In the genomic region with DNA sequence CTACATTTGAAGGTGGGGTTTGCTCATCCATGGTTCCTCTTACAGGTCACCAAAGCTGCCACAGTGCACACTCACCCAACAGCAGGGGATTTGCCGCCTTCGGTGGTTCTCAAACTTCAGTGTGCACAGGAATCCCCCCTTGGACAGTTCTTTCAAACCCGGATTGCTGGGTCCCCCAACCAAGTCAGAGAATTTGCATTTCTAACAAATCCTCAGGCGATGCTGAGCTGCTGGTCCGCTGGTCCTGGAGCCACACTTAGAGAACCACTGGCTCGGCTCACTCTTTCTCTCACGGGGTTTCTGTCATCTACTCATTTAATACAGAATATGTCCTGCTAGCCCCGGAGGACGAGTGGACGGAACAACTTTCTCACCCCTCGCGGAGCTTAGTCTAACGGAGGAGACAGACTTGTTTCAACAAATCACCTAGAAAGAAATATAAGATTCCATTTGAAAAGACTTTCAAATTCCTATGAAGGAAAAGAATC, we compare ENCODE assay signal across 8 cellular contexts. TPM values are rescaled to one million over a fixed set of nuclear protein-coding genes. Genes with fewer than 3 reads are reported as not detected.
DNase-seq lines count a peak whose midpoint lies in the region; ATAC-seq and TF ChIP-seq lines count a peak whose summit lies in the region.

No MANE protein-coding gene starts in this region.

- no peaks in the 10 kb centered on the region for H3K9me3 ChIP-seq in right atrium auricular region

- ATAC-seq in left ventricle myocardium superior (no peak), naive B cell (ENCODE audit: low read depth in 2 of 2) (no peak), HG03460 (IDR thresholded peaks at IDR 0.05; ENCODE audit: unreplicated experiment) (no peak)

- peak overlapping the region; percentile 70 to 100 (median 93) for H3K27ac Mint-ChIP-seq in naive B cell

- H3K9me3 Mint-ChIP-seq in naive B cell: no peaks in the 10 kb centered on the region

- H3K27ac ChIP-seq in right atrium auricular region (peak overlapping the region; percentile 95 to 96), caudate nucleus (ENCODE audit: low read depth, low read length) (peak overlapping the region; percentile 98), urinary bladder (ENCODE audit: low read depth) (peak overlapping the region; percentile 98)

- peak in 1 of 2 donors; percentile 16 for TF ChIP-seq CTCF in right atrium auricular region (IDR thresholded peaks at IDR 0.05)

- H3K27me3 Mint-ChIP-seq in naive B cell: no peaks in the 10 kb centered on the region

- peaks cover 48 to 88% (median 60%) of the 10 kb centered on the region in 3 donors for H3K4me1 Mint-ChIP-seq in naive B cell

- H3K27me3 ChIP-seq in right atrium auricular region: no peaks in the 10 kb centered on the region

- 58% methylated on average over 13 of the region's 13 CpGs for WGBS in urinary bladder

- H3K36me3 ChIP-seq in right atrium auricular region (no peaks in the 10 kb centered on the region), urinary bladder (ENCODE audit: insufficient read depth) (no peaks in the 10 kb centered on the region)

- intact Hi-C loops in left ventricle myocardium superior (cut with micrococcal nuclease): loop anchor here (2.0 to 10.0 kb wide), 2 partner anchors 570 to 882 kb away; no protein-coding TSS in a partner anchor

- peak overlapping the region; percentile 80 to 94 (median 88) for H3K4me3 Mint-ChIP-seq in naive B cell

- H3K4me3 ChIP-seq in right atrium auricular region (peak overlapping the region in 1 of 2 donors; percentile 58), urinary bladder (ENCODE audit: low read depth, low read length) (no peak overlapping the region)

- H3K4me1 ChIP-seq in right atrium auricular region (peaks cover 0 to 39% of the 10 kb centered on the region in 2 donors), urinary bladder (ENCODE audit: insufficient read depth) (peaks cover 1% of the 10 kb centered on the region)

- no peaks in the 10 kb centered on the region for H3K36me3 Mint-ChIP-seq in naive B cell

- DNase-seq in right atrium auricular region (ENCODE audit: low spot score): peak; percentile 59
- no peak for DNase-seq in left ventricle myocardium superior
- no peak for DNase-seq in caudate nucleus (lab: John Stamatoyannopoulos, UW)
- no peak for DNase-seq in naive B cell
- DNase-seq in NCI-H2029 treated with DMSO at 0.1 percent for 48 hours (lab: John Stamatoyannopoulos, UW): no peak
- DNase-seq in SHP77 (lab: John Stamatoyannopoulos, UW): no peak

RNA-seq across cellular contexts. Expression of a gene that starts 24.1 kb away (rescaled TPM):
- total RNA-seq in right atrium auricular region: 100 to 1,000 TPM in 1 of 2 donors, 10 to 100 TPM in 1; 66.6 to 276 TPM
- total RNA-seq in left ventricle myocardium superior: 49.2 TPM
- polyA plus RNA-seq in naive B cell (ENCODE audit: low read depth in 6 of 6): 100 to 1,000 TPM in 5 of 6 donors, 10 to 100 TPM in 1; 99.2 to 447 (median 302) TPM
- total RNA-seq in urinary bladder: 82.2 TPM
- 653 TPM for polyA plus RNA-seq in urinary bladder
